In genomic region chr17:39658760-39659159, GRCh38 we compare ENCODE assay signal across 21 cellular contexts. TPM values are rescaled to one million over a fixed set of nuclear protein-coding genes. Genes with fewer than 3 reads are reported as not detected.
DNase-seq lines count a peak whose midpoint lies in the region; ATAC-seq and TF ChIP-seq lines count a peak whose summit lies in the region.
"Had no signal": no experiment of that assay in that cellular context is flagged by ENCODE, and none has a peak within 500 bp of the region (broad histone marks: within the 10 kb centered on the region; RNA-seq: fewer than 3 reads in every experiment).

No MANE protein-coding gene starts in this region.

- no peak overlapping the region for H3K14ac ChIP-seq in trophoblast cell (ENCODE audit: low read length)

- no peaks in the 10 kb centered on the region for H3K79me2 ChIP-seq in trophoblast cell (ENCODE audit: control insufficient read depth, insufficient read depth, low read length, poor library complexity)

- TF ChIP-seq EP300 in gastroesophageal sphincter (IDR thresholded peaks at IDR 0.05), result no peak

- no peak overlapping the region for H4K91ac ChIP-seq in trophoblast cell (ENCODE audit: low read depth, low read length)

- DNase-seq in left ventricle myocardium inferior (no peak), left cardiac atrium (no peak), trophoblast cell (no peak), activated gamma-delta T cell treated with Interleukin-2 at 50 U/mL for 16 hours (no peak), mesothelial cell of epicardium (ENCODE audit: low spot score in 2 of 2, unreplicated experiment in 2 of 2) (no peak)
- DNase-seq: activated CD4-positive, alpha-beta memory T cell treated with anti-CD3 and anti-CD28 coated beads, Interleukin-2, amount 10 ng/mL, durations not matched to agents 7 days and 5 days; activated naive CD4-positive, alpha-beta T cell treated with anti-CD3 and anti-CD28 coated beads for 36 hours; IMR-90; mesendoderm; NCI-H1417 treated with DMSO at 0.1 percent for 48 hours; NCI-H2171; NCI-H748 treated with DMSO at 0.1 percent for 48 hours; nephron progenitor cell; PC-9; T-helper 2 cell had no signal

- no peak for ATAC-seq in left cardiac atrium
- no peak for ATAC-seq in gastroesophageal sphincter
- no peak for ATAC-seq in GM21360 (IDR thresholded peaks at IDR 0.05; ENCODE audit: unreplicated experiment)
- ATAC-seq: HCT116 had no signal

- H3K27ac ChIP-seq in left ventricle myocardium inferior (replicated peaks) (peak overlapping the region; percentile 97), gastroesophageal sphincter (peak overlapping the region in 3 of 4 donors; percentile 67 to 74 (median 72)), skin epidermis (peak overlapping the region in 11 of 21 experiments; percentile 9 to 91 (median 51)), trophoblast cell (ENCODE audit: low read depth, low read length) (no peak overlapping the region)
- H3K27ac ChIP-seq: PC-9 had no signal

- no peak overlapping the region for H3K4me3 ChIP-seq in left ventricle myocardium inferior
- H3K4me3 ChIP-seq in gastroesophageal sphincter, result no peak overlapping the region
- no peak overlapping the region for H3K4me3 ChIP-seq in skin epidermis
- H3K4me3 ChIP-seq in trophoblast cell (ENCODE audit: low read depth, low read length), result no peak overlapping the region
- H3K4me3 ChIP-seq: PC-9 had no signal

- no peak overlapping the region for H2BK5ac ChIP-seq in trophoblast cell (ENCODE audit: low read depth, low read length, poor library complexity)

- no peak for TF ChIP-seq POLR2A in gastroesophageal sphincter (IDR thresholded peaks at IDR 0.05)

- no peak overlapping the region for H4K8ac ChIP-seq in trophoblast cell (ENCODE audit: low read depth, low read length)

- H3K23ac ChIP-seq in trophoblast cell (ENCODE audit: low read length), result no peak overlapping the region

- no peak overlapping the region for H3K27ac Mint-ChIP-seq in mesothelial cell of epicardium
- H3K27ac Mint-ChIP-seq: activated CD4-positive, alpha-beta memory T cell treated with anti-CD3 and anti-CD28 coated beads, Interleukin-2, amount 10 ng/mL, durations not matched to agents 7 days and 5 days; activated naive CD4-positive, alpha-beta T cell treated with anti-CD3 and anti-CD28 coated beads for 36 hours; nephron progenitor cell had no signal

- H2AFZ ChIP-seq in trophoblast cell (ENCODE audit: insufficient read depth, low read length, poor library complexity), result no peak overlapping the region
- H2AFZ ChIP-seq: PC-9 had no signal

- H3K4me1 Mint-ChIP-seq in mesothelial cell of epicardium, result peaks cover 6% of the 10 kb centered on the region

- no peak overlapping the region for H3K4me2 ChIP-seq in trophoblast cell (ENCODE audit: low read length)
- H3K4me2 ChIP-seq: PC-9 had no signal

- no peak overlapping the region for H4K12ac ChIP-seq in trophoblast cell (ENCODE audit: low read depth, low read length)

- TF ChIP-seq CTCF in left ventricle myocardium inferior (IDR thresholded peaks at IDR 0.05; ENCODE audit: borderline replicate concordance) (no peak), gastroesophageal sphincter (IDR thresholded peaks at IDR 0.05) (no peak), mesothelial cell of epicardium (IDR thresholded peaks at IDR 0.05; ENCODE audit: unreplicated experiment) (no peak)

- H3K79me1 ChIP-seq in trophoblast cell (ENCODE audit: low read length), result no peaks in the 10 kb centered on the region

- H3K27me3 ChIP-seq in left ventricle myocardium inferior (ENCODE audit: low read depth), result no peaks in the 10 kb centered on the region
- H3K27me3 ChIP-seq in gastroesophageal sphincter, result no peaks in the 10 kb centered on the region
- H3K27me3 ChIP-seq in trophoblast cell (ENCODE audit: insufficient read depth, low read length), result no peaks in the 10 kb centered on the region

- H3K36me3 Mint-ChIP-seq in mesothelial cell of epicardium, result peaks cover 13% of the 10 kb centered on the region

- H3K9me3 ChIP-seq in left ventricle myocardium inferior (replicated peaks), result no peaks in the 10 kb centered on the region
- H3K9me3 ChIP-seq in gastroesophageal sphincter, result no peaks in the 10 kb centered on the region
- peaks cover 1% of the 10 kb centered on the region for H3K9me3 ChIP-seq in trophoblast cell (ENCODE audit: insufficient read depth, low read depth, low read length)

- no peak overlapping the region for H3K4me3 Mint-ChIP-seq in mesothelial cell of epicardium
- H3K4me3 Mint-ChIP-seq: activated CD4-positive, alpha-beta memory T cell treated with anti-CD3 and anti-CD28 coated beads, Interleukin-2, amount 10 ng/mL, durations not matched to agents 7 days and 5 days; activated naive CD4-positive, alpha-beta T cell treated with anti-CD3 and anti-CD28 coated beads for 36 hours; nephron progenitor cell had no signal

- H2AK5ac ChIP-seq in trophoblast cell (ENCODE audit: low read length), result no peak overlapping the region

- H2BK12ac ChIP-seq in trophoblast cell (ENCODE audit: low read length), result no peak overlapping the region

- H3K4me1 ChIP-seq in left ventricle myocardium inferior (peaks cover 74% of the 10 kb centered on the region), gastroesophageal sphincter (peaks cover 0 to 58% (median 11%) of the 10 kb centered on the region in 3 donors), trophoblast cell (ENCODE audit: control insufficient read depth in 1 of 2, insufficient read depth in 2 of 2, low read length in 2 of 2) (peaks cover 0 to 2% of the 10 kb centered on the region in 2 experiments)

- peaks cover 6% of the 10 kb centered on the region for H3K36me3 ChIP-seq in left ventricle myocardium inferior
- H3K36me3 ChIP-seq in gastroesophageal sphincter, result peaks cover 0 to 94% of the 10 kb centered on the region in 2 donors
- peaks cover 31 to 50% of the 10 kb centered on the region in 2 experiments for H3K36me3 ChIP-seq in trophoblast cell (ENCODE audit: control insufficient read depth in 1 of 2, insufficient read depth in 2 of 2, low read length in 2 of 2)

- H3K4ac ChIP-seq in trophoblast cell (ENCODE audit: low read depth, low read length), result no peak overlapping the region

- no peak overlapping the region for H3K9ac ChIP-seq in trophoblast cell (ENCODE audit: low read length)

- 100% methylated on average over 1 of the region's 3 CpGs; no CpG with 5 or more reads in 1 of the 2 donors for WGBS in gastroesophageal sphincter (ENCODE audit: low coverage in 1 of 2), 2 donors
- 100% methylated on average over 1 of the region's 3 CpGs for WGBS in trophoblast cell (ENCODE audit: extremely low coverage, insufficient coverage, insufficient read length)

- no peaks in the 10 kb centered on the region for H3K9me3 Mint-ChIP-seq in mesothelial cell of epicardium
- H3K9me3 Mint-ChIP-seq: activated CD4-positive, alpha-beta memory T cell treated with anti-CD3 and anti-CD28 coated beads, Interleukin-2, amount 10 ng/mL, durations not matched to agents 7 days and 5 days; activated naive CD4-positive, alpha-beta T cell treated with anti-CD3 and anti-CD28 coated beads for 36 hours; nephron progenitor cell had no signal

- no peaks in the 10 kb centered on the region for H3K27me3 Mint-ChIP-seq in mesothelial cell of epicardium (ENCODE audit: low read depth)
- H3K27me3 Mint-ChIP-seq: activated CD4-positive, alpha-beta memory T cell treated with anti-CD3 and anti-CD28 coated beads, Interleukin-2, amount 10 ng/mL, durations not matched to agents 7 days and 5 days had no signal

- H2BK120ac ChIP-seq in trophoblast cell (ENCODE audit: insufficient read depth, low read length, poor library complexity), result no peak overlapping the region

- no peak overlapping the region for H3K18ac ChIP-seq in trophoblast cell (ENCODE audit: low read length)

- intact Hi-C loops in left ventricle myocardium inferior (cut with micrococcal nuclease), result no loop called here
- intact Hi-C loops in left cardiac atrium (cut with DNase I), result no loop called here

RNA-seq across cellular contexts. Expression of gene TCAP, which starts 6.4 kb away (rescaled TPM):
- 5,825 TPM for total RNA-seq in left ventricle myocardium inferior
- 1,000 to 10,000 TPM; 1,910 to 2,797 TPM for total RNA-seq in left cardiac atrium
- 1 to 10 TPM in 3 of 4 donors, under 1 TPM in 1; 0.25 to 3.6 (median 1.5) TPM for total RNA-seq in gastroesophageal sphincter
- 0.15 and 0.19 TPM in 2 replicates for polyA plus RNA-seq in trophoblast cell (2013)
- 1.6 to 3.0 TPM (median 2.3 TPM) in 3 replicates for total RNA-seq in mesothelial cell of epicardium
- total RNA-seq: M059J had no signal

RNA-seq across cellular contexts. Expression of gene PNMT, which starts 9.5 kb away (rescaled TPM):
- total RNA-seq in left ventricle myocardium inferior, result 7.6 TPM
- 10 to 100 TPM in 1 of 2 donors, 1 to 10 TPM in 1; 9.7 to 11.2 TPM for total RNA-seq in left cardiac atrium
- 10 to 100 TPM in 1 of 4 donors, 1 to 10 TPM in 3; 6.7 to 11.7 (median 7.5) TPM for total RNA-seq in gastroesophageal sphincter
- 0.05 and 0.07 TPM in 2 replicates for polyA plus RNA-seq in trophoblast cell (2013)
- total RNA-seq in mesothelial cell of epicardium, result 1.7 to 2.1 TPM (median 1.7 TPM) in 3 replicates
- total RNA-seq: activated CD4-positive, alpha-beta memory T cell treated with anti-CD3 and anti-CD28 coated beads, Interleukin-2, amount 10 ng/mL, durations not matched to agents 7 days and 5 days; activated naive CD4-positive, alpha-beta T cell treated with anti-CD3 and anti-CD28 coated beads for 36 hours; IMR-90; M059J; SK-MEL-5 had no signal
- polyA plus RNA-seq: IMR-90 had no signal

RNA-seq across cellular contexts. Expression of gene STARD3, which starts 21.8 kb away (rescaled TPM):
- total RNA-seq in left ventricle myocardium inferior (15.7 TPM), left cardiac atrium (10 to 100 TPM; 22.8 to 24.8 TPM), gastroesophageal sphincter (10 to 100 TPM; 24.5 to 41.4 (median 27.5) TPM), mesothelial cell of epicardium (55.6 to 56.6 TPM (median 56.2 TPM) in 3 replicates)
- polyA plus RNA-seq in trophoblast cell (2013), result 51.9 and 53.4 TPM in 2 replicates

RNA-seq across cellular contexts. Expression of gene PGAP3, which starts 29.1 kb away (rescaled TPM):
- total RNA-seq in left ventricle myocardium inferior (10.7 TPM), left cardiac atrium (10 to 100 TPM in 1 of 2 donors, 1 to 10 TPM in 1; 9.7 to 18.1 TPM), gastroesophageal sphincter (10 to 100 TPM in 3 of 4 donors, 1 to 10 TPM in 1; 9.9 to 13.6 (median 11.1) TPM), mesothelial cell of epicardium (36.8 to 39.1 TPM (median 37.1 TPM) in 3 replicates)
- 3.7 and 4.3 TPM in 2 replicates for polyA plus RNA-seq in trophoblast cell (2013)

RNA-seq across cellular contexts. Expression of gene PPP1R1B, which starts 32.0 kb away (rescaled TPM):
- 0.36 TPM for total RNA-seq in left ventricle myocardium inferior
- 1 to 10 TPM; 4.0 to 5.3 TPM for total RNA-seq in left cardiac atrium
- 10 to 100 TPM in 1 of 4 donors, 1 to 10 TPM in 3; 2.7 to 12.2 (median 8.6) TPM for total RNA-seq in gastroesophageal sphincter
- polyA plus RNA-seq in trophoblast cell (2013), result 0.07 and 0.12 TPM in 2 replicates
- 0.58 to 0.75 TPM (median 0.75 TPM) in 3 replicates for total RNA-seq in mesothelial cell of epicardium
- total RNA-seq: activated CD4-positive, alpha-beta memory T cell treated with anti-CD3 and anti-CD28 coated beads, Interleukin-2, amount 10 ng/mL, durations not matched to agents 7 days and 5 days; IMR-90; M059J; PC-9 had no signal
- polyA plus RNA-seq: IMR-90 had no signal

Comparison
In these comparisons a context has a peak if more than half of its experiments do, and no peak if none do; other contexts are left out.
1. RNA of gene TCAP, which starts 6.4 kb away (total RNA-seq): 5,825 TPM in left ventricle myocardium inferior (single experiment) and 1,910 to 2,797 TPM in left cardiac atrium; 1.6 to 3.0 TPM in mesothelial cell of epicardium and 0.25 to 3.6 TPM in gastroesophageal sphincter; every median in the first group is over 100 times any median in the second.